14 cellular contexts compared by ENCODE assay signal in genomic region chr4:3514806-3515421, GRCh38. TPM values are rescaled to one million over a fixed set of nuclear protein-coding genes. Genes with fewer than 3 reads are reported as not detected.
DNase-seq lines count a peak whose midpoint lies in the region; ATAC-seq and TF ChIP-seq lines count a peak whose summit lies in the region.
"Had no signal": no experiment of that assay in that cellular context is flagged by ENCODE, and none has a peak within 500 bp of the region (broad histone marks: within the 10 kb centered on the region; RNA-seq: fewer than 3 reads in every experiment).

No MANE protein-coding gene starts in this region.

- no peaks in the 10 kb centered on the region for H3K9me3 ChIP-seq in right cardiac atrium (ENCODE audit: control insufficient read depth, low read length)

- no peak for DNase-seq in activated naive CD4-positive, alpha-beta T cell treated with anti-CD3 and anti-CD28 coated beads, Interleukin-2, amount 50 U/mL, for 72 hours (ENCODE audit: low spot score in 2 of 2)
- DNase-seq in activated naive CD4-positive, alpha-beta T cell (lab: John Stamatoyannopoulos, UW), result no peak
- no peak for DNase-seq in astrocyte of the cerebellum (ENCODE audit: low read depth)
- DNase-seq in right cardiac atrium, result peak; percentile 13 to 49 (median 44)
- no peak for DNase-seq in type B pancreatic cell (ENCODE audit: extremely low spot score, unreplicated experiment)
- DNase-seq in NCI-H69 (lab: John Stamatoyannopoulos, UW), result no peak
- no peak for DNase-seq in activated T-cell treated with anti-CD3 and anti-CD28 coated beads for 4 hours
- DNase-seq: activated CD8-positive, alpha-beta memory T cell treated with anti-CD3 and anti-CD28 coated beads, Interleukin-2, amount 50 U/mL, for 48 hours; GM23248; NCI-H1930; occipital lobe; stimulated activated CD4-positive, alpha-beta T cell treated with anti-CD3 and anti-CD28 coated beads, Interleukin-4, amount 100 ng/mL, for 1 hour had no signal

- H3K4me3 Mint-ChIP-seq in type B pancreatic cell, result no peak overlapping the region

- 88% methylated on average over 31 of the region's 31 CpGs for WGBS in right cardiac atrium

- peak in 1 of 2 donors; percentile 18 for ATAC-seq in activated naive CD4-positive, alpha-beta T cell treated with anti-CD3 and anti-CD28 coated beads, Interleukin-2, amount 50 U/mL, for 72 hours
- peak in 1 of 2 donors; percentile 3 for ATAC-seq in right cardiac atrium
- no peak for ATAC-seq in HG03521 (IDR thresholded peaks at IDR 0.05; ENCODE audit: unreplicated experiment)

- peaks cover 24 to 34% of the 10 kb centered on the region in 2 donors for H3K36me3 Mint-ChIP-seq in activated naive CD4-positive, alpha-beta T cell treated with anti-CD3 and anti-CD28 coated beads, Interleukin-2, amount 50 U/mL, for 72 hours
- peaks cover 19% of the 10 kb centered on the region for H3K36me3 Mint-ChIP-seq in type B pancreatic cell

- H3K4me3 ChIP-seq in astrocyte of the cerebellum (ENCODE audit: low read depth, low read length) (no peak overlapping the region), right cardiac atrium (ENCODE audit: low read length) (no peak overlapping the region)
- H3K4me3 ChIP-seq: BLaER1 treated with 17β-estradiol and CSF1 and Interleukin-3, amounts not matched to agents 10 nM and 100 nM; GM23248 had no signal

- H3K27ac ChIP-seq in right cardiac atrium (ENCODE audit: low read length), result no peak overlapping the region
- H3K27ac ChIP-seq: BLaER1 treated with 17β-estradiol and CSF1 and Interleukin-3, amounts not matched to agents 10 nM and 100 nM; GM23248 had no signal

- in situ Hi-C loops in astrocyte of the cerebellum (cut with HindIII; ENCODE audit: low sequenced_read_pairs), result no loop called here

- H3K27me3 ChIP-seq in right cardiac atrium (ENCODE audit: control insufficient read depth, insufficient read depth), result no peaks in the 10 kb centered on the region
- H3K27me3 ChIP-seq: BLaER1 treated with 17β-estradiol and CSF1 and Interleukin-3, amounts not matched to agents 10 nM and 100 nM had no signal

- no peaks in the 10 kb centered on the region for H3K9me3 Mint-ChIP-seq in activated naive CD4-positive, alpha-beta T cell treated with anti-CD3 and anti-CD28 coated beads, Interleukin-2, amount 50 U/mL, for 72 hours
- H3K9me3 Mint-ChIP-seq in type B pancreatic cell, result no peaks in the 10 kb centered on the region

- peak overlapping the region; percentile 49 to 72 for H3K27ac Mint-ChIP-seq in activated naive CD4-positive, alpha-beta T cell treated with anti-CD3 and anti-CD28 coated beads, Interleukin-2, amount 50 U/mL, for 72 hours
- H3K27ac Mint-ChIP-seq in type B pancreatic cell, result no peak overlapping the region

- no peaks in the 10 kb centered on the region for H3K27me3 Mint-ChIP-seq in type B pancreatic cell

- H3K4me1 ChIP-seq in right cardiac atrium (ENCODE audit: control insufficient read depth, insufficient read depth, low read length), result no peaks in the 10 kb centered on the region

- intact Hi-C loops in right cardiac atrium (cut with DNase I), result no loop called here

- no peaks in the 10 kb centered on the region for H3K4me1 Mint-ChIP-seq in type B pancreatic cell (ENCODE audit: unreplicated experiment)

- TF ChIP-seq CTCF in astrocyte of the cerebellum (IDR thresholded peaks at IDR 0.05; ENCODE audit: low read depth, low read length, missing control alignments) (peak; percentile 34), type B pancreatic cell (conservative IDR thresholded peaks at IDR 0.05) (peak; percentile 63)

RNA-seq across cellular contexts. Expression of gene LRPAP1, which starts 17.3 kb away (rescaled TPM):
- 10 to 100 TPM; 44.9 to 48.7 TPM for total RNA-seq in activated naive CD4-positive, alpha-beta T cell treated with anti-CD3 and anti-CD28 coated beads, Interleukin-2, amount 50 U/mL, for 72 hours
- total RNA-seq in right cardiac atrium (100 to 1,000 TPM; 297 to 325 (median 309) TPM), type B pancreatic cell (ENCODE audit: low replicate concordance) (152 and 212 TPM in 2 replicates)
- polyA plus RNA-seq in right cardiac atrium, result 207 TPM

RNA-seq across cellular contexts. Expression of gene DOK7, which starts 51.8 kb away (rescaled TPM):
- total RNA-seq in activated naive CD4-positive, alpha-beta T cell treated with anti-CD3 and anti-CD28 coated beads, Interleukin-2, amount 50 U/mL, for 72 hours, result not detected
- total RNA-seq in right cardiac atrium (10 to 100 TPM; 28.9 to 40.0 (median 34.5) TPM), type B pancreatic cell (ENCODE audit: low replicate concordance) (0.55 and 0.72 TPM in 2 replicates)
- 36.3 TPM for polyA plus RNA-seq in right cardiac atrium
- total RNA-seq: GM23248, occipital lobe had no signal
- polyA plus RNA-seq: GM23248 had no signal

Comparison
In these comparisons a context has a peak if more than half of its experiments do, and no peak if none do; other contexts are left out.
1. DNase-seq: peak in right cardiac atrium (3 of 3); none in activated naive CD4-positive, alpha-beta T cell treated with anti-CD3 and anti-CD28 coated beads, Interleukin-2, amount 50 U/mL, for 72 hours (0 of 2), activated naive CD4-positive, alpha-beta T cell (0 of 4), astrocyte of the cerebellum (single experiment), type B pancreatic cell (single experiment), NCI-H69 (single experiment) and activated T-cell treated with anti-CD3 and anti-CD28 coated beads for 4 hours (single experiment).
2. RNA of gene DOK7, which starts 51.8 kb away (total RNA-seq): 28.9 to 40.0 TPM in right cardiac atrium; 0.55 to 0.72 TPM in type B pancreatic cell and not detected in activated naive CD4-positive, alpha-beta T cell treated with anti-CD3 and anti-CD28 coated beads, Interleukin-2, amount 50 U/mL, for 72 hours; every median in the first group is over 10 times any median in the second.